20 cellular contexts compared by ENCODE assay signal in the genomic region with DNA sequence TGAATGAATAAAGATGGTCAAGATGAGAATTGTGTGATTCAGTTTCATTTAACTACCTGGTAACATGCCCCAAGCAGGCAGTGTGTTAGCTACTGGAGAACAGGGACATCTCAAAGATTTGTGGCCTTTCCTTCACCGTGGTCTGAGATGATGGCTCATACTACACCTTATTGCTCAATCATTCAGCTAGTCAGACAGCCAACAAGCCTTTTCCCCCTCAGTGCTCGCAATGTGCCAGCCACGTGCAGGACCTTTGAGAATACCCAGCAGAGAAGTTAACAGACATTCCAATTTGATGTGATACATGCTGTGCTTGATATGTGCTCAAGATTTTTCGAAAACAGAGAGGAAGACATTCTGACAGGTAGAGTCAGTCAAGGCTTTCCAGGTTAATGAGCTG.
"Had no signal": no experiment of that assay in that cellular context is flagged by ENCODE, and none has a peak within 500 bp of the region (broad histone marks: within the 10 kb centered on the region; RNA-seq: fewer than 3 reads in every experiment).

No MANE protein-coding gene starts in this region.

- H3K27me3 ChIP-seq: adrenal gland, body of pancreas, neutrophil had no signal

- H3K9me3 ChIP-seq: adrenal gland, body of pancreas, mucosa of descending colon, neutrophil had no signal

- H3K27me3 Mint-ChIP-seq: naive thymus-derived CD8-positive, alpha-beta T cell; stimulated activated memory B cell treated with anti-CD40 and anti-IgM and Interleukin-4, amounts not matched to agents 10 μg/mL and 1 μg/mL and 100 μg/mL, for 72 hours had no signal

- H3K27ac Mint-ChIP-seq: activated CD4-positive, alpha-beta T cell treated with anti-CD3 and anti-CD28 coated beads, Interleukin-2, amount 10 ng/mL, durations not matched to agents 24 days and 14 days; activated T-helper 2 cell treated with anti-CD3 and anti-CD28 coated beads, Interferon-gamma antibody, Interleukin-2, Interleukin-4, amounts not matched to agents 10 μg/mL and 5 μg/mL and 100 μg/mL, durations not matched to agents 14 hours and 24 hours and 36 hours; naive thymus-derived CD8-positive, alpha-beta T cell; stimulated activated memory B cell treated with anti-CD40 and anti-IgM and Interleukin-4, amounts not matched to agents 10 μg/mL and 1 μg/mL and 100 μg/mL, for 72 hours; T-cell had no signal

- H3K36me3 Mint-ChIP-seq: naive thymus-derived CD8-positive, alpha-beta T cell; stimulated activated memory B cell treated with anti-CD40 and anti-IgM and Interleukin-4, amounts not matched to agents 10 μg/mL and 1 μg/mL and 100 μg/mL, for 72 hours; T-cell had no signal

- H3K9me3 Mint-ChIP-seq: activated CD4-positive, alpha-beta T cell treated with anti-CD3 and anti-CD28 coated beads, Interleukin-2, amount 10 ng/mL, durations not matched to agents 24 days and 14 days; activated T-helper 2 cell treated with anti-CD3 and anti-CD28 coated beads, Interferon-gamma antibody, Interleukin-2, Interleukin-4, amounts not matched to agents 10 μg/mL and 5 μg/mL and 100 μg/mL, durations not matched to agents 14 hours and 24 hours and 36 hours; stimulated activated memory B cell treated with anti-CD40 and anti-IgM and Interleukin-4, amounts not matched to agents 10 μg/mL and 1 μg/mL and 100 μg/mL, for 72 hours had no signal

- H3K4me1 ChIP-seq: adrenal gland, body of pancreas had no signal

- H3K36me3 ChIP-seq: adrenal gland, neutrophil had no signal

- H3K27ac ChIP-seq: adrenal gland, body of pancreas, neutrophil had no signal

- ATAC-seq: body of pancreas; left colon; mucosa of descending colon; naive thymus-derived CD8-positive, alpha-beta T cell; right cardiac atrium; stimulated activated memory B cell treated with anti-CD40 and anti-IgM and Interleukin-4, amounts not matched to agents 10 μg/mL and 1 μg/mL and 100 μg/mL, for 72 hours; T-cell had no signal

- H3K4me3 Mint-ChIP-seq: activated CD4-positive, alpha-beta T cell treated with anti-CD3 and anti-CD28 coated beads, Interleukin-2, amount 10 ng/mL, durations not matched to agents 24 days and 14 days; naive thymus-derived CD8-positive, alpha-beta T cell; stimulated activated memory B cell treated with anti-CD40 and anti-IgM and Interleukin-4, amounts not matched to agents 10 μg/mL and 1 μg/mL and 100 μg/mL, for 72 hours; T-cell had no signal

- H3K4me3 ChIP-seq: adrenal gland, body of pancreas, lung, mucosa of descending colon had no signal

- DNase-seq: activated CD4-positive, alpha-beta T cell treated with anti-CD3 and anti-CD28 coated beads, Interleukin-2, amount 10 ng/mL, durations not matched to agents 24 days and 14 days; activated naive CD4-positive, alpha-beta T cell treated with anti-CD3 and anti-CD28 coated beads, Interleukin-2, amount 50 U/mL, for 16 hours; activated T-cell treated with anti-CD3 and anti-CD28 coated beads for 4 hours; adrenal gland; body of pancreas; cerebellar nuclear complex; dermis blood vessel endothelial cell; erythroblast; hypothalamus; left colon; mucosa of descending colon; naive thymus-derived CD8-positive, alpha-beta T cell; right cardiac atrium; stimulated activated CD4-positive, alpha-beta T cell treated with anti-CD3 and anti-CD28 coated beads, Interleukin-1b, Interleukin-23, amount 100 ng/mL, for 48 hours; T-cell; trophoblast cell had no signal
